In genomic region chr11:12777208-12777874, GRCh38 we compare ENCODE assay signal across 15 cellular contexts.
DNase-seq lines count a peak whose midpoint lies in the region; ATAC-seq and TF ChIP-seq lines count a peak whose summit lies in the region.
"Had no signal": no experiment of that assay in that cellular context is flagged by ENCODE, and none has a peak within 500 bp of the region (broad histone marks: within the 10 kb centered on the region; RNA-seq: fewer than 3 reads in every experiment).

No MANE protein-coding gene starts in this region.

- H2BK15ac ChIP-seq in mesendoderm (replicated peaks; ENCODE audit: low read depth), result no peak overlapping the region

- no peak overlapping the region for H3K4ac ChIP-seq in mesendoderm (ENCODE audit: low read depth, low read length)

- H3K4me1 ChIP-seq in vagina (peaks cover 15% of the 10 kb centered on the region), mesendoderm (ENCODE audit: control insufficient read depth, low read depth, low read length) (peaks cover 4% of the 10 kb centered on the region), body of pancreas (no peaks in the 10 kb centered on the region)
- H3K4me1 ChIP-seq: spleen had no signal

- no peaks in the 10 kb centered on the region for H3K27me3 ChIP-seq in vagina
- no peaks in the 10 kb centered on the region for H3K27me3 ChIP-seq in mesendoderm (ENCODE audit: insufficient read depth, low read length, poor library complexity)
- H3K27me3 ChIP-seq in body of pancreas, result no peaks in the 10 kb centered on the region
- H3K27me3 ChIP-seq: adrenal gland, spleen, upper lobe of left lung had no signal

- TF ChIP-seq CTCF in vagina (IDR thresholded peaks at IDR 0.05) (no peak), body of pancreas (IDR thresholded peaks at IDR 0.05) (no peak)

- peak overlapping the region; percentile 10 for H3K27ac ChIP-seq in vagina
- no peak overlapping the region for H3K27ac ChIP-seq in mesendoderm (ENCODE audit: low read depth, low read length)
- no peak overlapping the region for H3K27ac ChIP-seq in body of pancreas
- H3K27ac ChIP-seq: adrenal gland, spleen, upper lobe of left lung had no signal

- intact Hi-C loops in left colon (cut with DNase I, micrococcal nuclease) (no loop called here), vagina (cut with DNase I) (no loop called here), body of pancreas (cut with DNase I) (no loop called here)

- H2BK120ac ChIP-seq in mesendoderm (ENCODE audit: low read depth, low read length), result no peak overlapping the region

- H3K9me3 ChIP-seq in vagina (no peaks in the 10 kb centered on the region), body of pancreas (no peaks in the 10 kb centered on the region)
- H3K9me3 ChIP-seq: adrenal gland, spleen, upper lobe of left lung had no signal

- no peak overlapping the region for H3K56ac ChIP-seq in mesendoderm (ENCODE audit: low read length)

- DNase-seq in NCI-H510A treated with DMSO at 0.1 percent for 48 hours (lab: John Stamatoyannopoulos, UW), result peak; percentile 34
- DNase-seq in NCI-H510A (lab: John Stamatoyannopoulos, UW), result no peak
- DNase-seq in left colon, result no peak
- DNase-seq in vagina (ENCODE audit: extremely low spot score in 2 of 2), result peak in 1 of 2 donors; percentile 11
- no peak for DNase-seq in mesendoderm
- no peak for DNase-seq in body of pancreas
- no peak for DNase-seq in pons (ENCODE audit: low spot score)
- DNase-seq: adrenal gland; effector memory CD8-positive, alpha-beta T cell; naive thymus-derived CD8-positive, alpha-beta T cell; NK-92 treated with Interleukin-12 subunit alpha and Interleukin-12 subunit beta, amount 100 ng/mL, for 24 hours; spleen; upper lobe of left lung had no signal

- H3K79me1 ChIP-seq in mesendoderm (ENCODE audit: low read length), result peaks cover 22% of the 10 kb centered on the region

- no peaks in the 10 kb centered on the region for H3K36me3 ChIP-seq in vagina
- H3K36me3 ChIP-seq in mesendoderm (ENCODE audit: control insufficient read depth, insufficient read depth, low read length), result no peaks in the 10 kb centered on the region
- no peaks in the 10 kb centered on the region for H3K36me3 ChIP-seq in body of pancreas (replicated peaks in 1 of 2; ENCODE audit: insufficient read depth in 1 of 2, low read depth in 2 of 2)
- H3K36me3 ChIP-seq: adrenal gland, spleen, upper lobe of left lung had no signal

- H3K18ac ChIP-seq in mesendoderm (ENCODE audit: low read length), result no peak overlapping the region

- ATAC-seq in SK-N-SH treated with all-trans-retinoic acid at 6 μM for 48 hours (peak; percentile 55), left colon (peak; percentile 21), body of pancreas (no peak)
- ATAC-seq: effector memory CD8-positive, alpha-beta T cell; naive thymus-derived CD8-positive, alpha-beta T cell; WTC11 had no signal

- no peak overlapping the region for H2AK5ac ChIP-seq in mesendoderm (ENCODE audit: low read length)

- TF ChIP-seq POLR2A in vagina (IDR thresholded peaks at IDR 0.05), result no peak
- TF ChIP-seq POLR2A in body of pancreas (IDR thresholded peaks at IDR 0.05), result no peak

- WGBS in mesendoderm (ENCODE audit: extremely low coverage, insufficient coverage, low lambda C conversion rate), result no CpG with 5 or more reads among the region's 5 CpGs
- WGBS in body of pancreas, 2 donors, result 87 to 88% methylated on average over 5 of the region's 5 CpGs

- H2BK5ac ChIP-seq in mesendoderm (ENCODE audit: low read length), result no peak overlapping the region

- no peak overlapping the region for H4K8ac ChIP-seq in mesendoderm (ENCODE audit: low read depth, low read length)

- no peak overlapping the region for H3K9ac ChIP-seq in mesendoderm (ENCODE audit: low read length)

- H3K4me3 ChIP-seq in vagina, result no peak overlapping the region
- H3K4me3 ChIP-seq in mesendoderm (ENCODE audit: low read length), result no peak overlapping the region
- no peak overlapping the region for H3K4me3 ChIP-seq in body of pancreas
- H3K4me3 ChIP-seq: adrenal gland, spleen, upper lobe of left lung had no signal

- H4K5ac ChIP-seq in mesendoderm (ENCODE audit: low read length), result no peak overlapping the region

- no peak overlapping the region for H3K4me2 ChIP-seq in mesendoderm (ENCODE audit: low read length)

- peaks cover 46% of the 10 kb centered on the region for H3K79me2 ChIP-seq in mesendoderm (ENCODE audit: control insufficient read depth, insufficient read depth, low read length)

- no peak overlapping the region for H3K23ac ChIP-seq in mesendoderm (ENCODE audit: low read length)

TF ChIP-seq in SK-N-SH treated with all-trans-retinoic acid at 6 μM for 48 hours, 23 proteins besides CTCF, POLR2A, EP300 and RAD21:
- TF ChIP-seq ZNF8 (CRISPR knock-in tag; IDR thresholded peaks at IDR 0.05) (no peak), TCF4 (CRISPR knock-in tag; IDR thresholded peaks at IDR 0.05; ENCODE audit: borderline replicate concordance) (peak; percentile 27; the same call in 1 of the 2 replicates)
